9 cellular contexts compared by ENCODE assay signal in genomic region chr7:103445228-103446020, GRCh38. TPM values are rescaled to one million over a fixed set of nuclear protein-coding genes. Genes with fewer than 3 reads are reported as not detected.
A peak's percentile ranks its signal among the peaks of the same experiment; 100 is the strongest.
DNase-seq lines count a peak whose midpoint lies in the region; ATAC-seq, FAIRE-seq and TF ChIP-seq lines count a peak whose summit lies in the region.
"Had no signal": no experiment of that assay in that cellular context is flagged by ENCODE, and none has a peak within 500 bp of the region (broad histone marks: within the 10 kb centered on the region; RNA-seq: fewer than 3 reads in every experiment).

No MANE protein-coding gene starts in this region.

- FAIRE-seq in endothelial cell of umbilical vein (lab: Jason Lieb, UNC) = no peak
- FAIRE-seq: TTC549 had no signal

- H3K27ac ChIP-seq in endothelial cell of umbilical vein (ENCODE audit: insufficient read depth, low read depth, low read length) (no peak overlapping the region), osteoblast (ENCODE audit: low read depth, low read length) (no peak overlapping the region)

- no peak for DNase-seq in T-helper 2 cell treated with Interferon-gamma antibody and Interleukin-4, amounts not matched to agents 5 μg/mL and 100 μg/mL, for 36 hours (ENCODE audit: low spot score)
- DNase-seq in T-helper 2 cell (no peak), NT2/D1 (ENCODE audit: low read depth, low spot score) (no peak), endothelial cell of umbilical vein (ENCODE audit: low read depth, low spot score) (peak; percentile 5), osteoblast (ENCODE audit: insufficient read length, low spot score, missing footprints) (peak; percentile 84), NCI-H1694 treated with DMSO at 0.1 percent for 48 hours (lab: John Stamatoyannopoulos, UW) (no peak), NCI-H2227 treated with DMSO at 0.1 percent for 48 hours (lab: John Stamatoyannopoulos, UW) (no peak)

- POLR2A ChIA-PET in endothelial cell of umbilical vein (lab: Charles Lee) = no interaction called here

- H3K4me1 ChIP-seq in NT2/D1 (ENCODE audit: insufficient read depth, insufficient read length) (no peaks in the 10 kb centered on the region), endothelial cell of umbilical vein (ENCODE audit: control insufficient read depth, extremely low read depth, insufficient read depth, low read length) (peaks cover 7% of the 10 kb centered on the region), osteoblast (ENCODE audit: insufficient read depth, low read length) (peaks cover 2% of the 10 kb centered on the region)

- TF ChIP-seq CTCF in endothelial cell of umbilical vein (IDR thresholded peaks at IDR 0.05; ENCODE audit: extremely low read depth in 1 of 2, insufficient read depth in 1 of 2, low read depth in 1 of 2, low read length in 2 of 2) (no peak), osteoblast (IDR thresholded peaks at IDR 0.05; ENCODE audit: extremely low read depth, low read depth, low read length) (no peak)

- no peaks in the 10 kb centered on the region for H3K9me3 Mint-ChIP-seq in T-helper 2 cell treated with Interferon-gamma antibody and Interleukin-4, amounts not matched to agents 5 μg/mL and 100 μg/mL, for 36 hours

- peaks cover 11% of the 10 kb centered on the region for H3K4me1 Mint-ChIP-seq in T-helper 2 cell treated with Interferon-gamma antibody and Interleukin-4, amounts not matched to agents 5 μg/mL and 100 μg/mL, for 36 hours (ENCODE audit: low read depth)

- intact Hi-C loops in endothelial cell of umbilical vein (cut with micrococcal nuclease) = loop anchor here (2.0 to 5.0 kb wide), 2 partner anchors 148 to 715 kb away; partner anchors contain the start of gene PMPCB

- H3K4me3 ChIP-seq in NT2/D1 (ENCODE audit: insufficient read length, low read depth) = peak overlapping the region; percentile 42
- peak overlapping the region; percentile 2 to 45 (median 4) for H3K4me3 ChIP-seq in endothelial cell of umbilical vein (replicated peaks in 1 of 3; ENCODE audit: insufficient read depth in 1 of 3, low read depth in 1 of 3, low read length in 3 of 3)
- H3K4me3 ChIP-seq in osteoblast (ENCODE audit: insufficient read depth, low read length) = peak overlapping the region; percentile 53

- no peak for ATAC-seq in GM19324 (IDR thresholded peaks at IDR 0.05; ENCODE audit: low FRiP score, unreplicated experiment)

- no peak overlapping the region for H3K27ac Mint-ChIP-seq in T-helper 2 cell treated with Interferon-gamma antibody and Interleukin-4, amounts not matched to agents 5 μg/mL and 100 μg/mL, for 36 hours

- H4K20me1 ChIP-seq in endothelial cell of umbilical vein (replicated peaks; ENCODE audit: control insufficient read depth, extremely low read depth, insufficient read depth, low read length) = no peaks in the 10 kb centered on the region
- no peaks in the 10 kb centered on the region for H4K20me1 ChIP-seq in osteoblast (ENCODE audit: insufficient read depth, low read length)

- H3K9me1 ChIP-seq in endothelial cell of umbilical vein (replicated peaks; ENCODE audit: control insufficient read depth, extremely low read depth, insufficient read depth, low read length) = no peaks in the 10 kb centered on the region

- peaks cover 49% of the 10 kb centered on the region for H3K27me3 ChIP-seq in NT2/D1 (ENCODE audit: insufficient read depth, insufficient read length)
- H3K27me3 ChIP-seq in endothelial cell of umbilical vein (ENCODE audit: control insufficient read depth in 2 of 2, insufficient read depth in 2 of 2, low read length in 2 of 2) = peaks cover 37 to 55% of the 10 kb centered on the region in 2 experiments
- H3K27me3 ChIP-seq in osteoblast (ENCODE audit: insufficient read depth, low read length) = peaks cover 52% of the 10 kb centered on the region

- no peak for TF ChIP-seq POLR2A in endothelial cell of umbilical vein (IDR thresholded peaks at IDR 0.05; ENCODE audit: low read depth, low read length)

- dilution Hi-C loops in endothelial cell of umbilical vein (cut with MboI; ENCODE audit: extremely low pct_ligation_motif_present, low sequenced_read_pairs) = no loop called here

- H3K9ac ChIP-seq in NT2/D1 (ENCODE audit: insufficient read length, low read depth) (peak overlapping the region; percentile 70), endothelial cell of umbilical vein (replicated peaks; ENCODE audit: extremely low read depth, insufficient read depth, low read length) (no peak overlapping the region)

- H3K36me3 Mint-ChIP-seq in T-helper 2 cell treated with Interferon-gamma antibody and Interleukin-4, amounts not matched to agents 5 μg/mL and 100 μg/mL, for 36 hours (ENCODE audit: low read depth) = no peaks in the 10 kb centered on the region

- H3K36me3 ChIP-seq in NT2/D1 (ENCODE audit: insufficient read depth, insufficient read length, low read length) (no peaks in the 10 kb centered on the region), endothelial cell of umbilical vein (ENCODE audit: control insufficient read depth in 2 of 2, extremely low read depth in 1 of 2, insufficient read depth in 2 of 2, low read length in 2 of 2) (no peaks in the 10 kb centered on the region), osteoblast (ENCODE audit: insufficient read depth, low read length) (no peaks in the 10 kb centered on the region)

- CTCF ChIA-PET in endothelial cell of umbilical vein (lab: Charles Lee) = interaction anchor here (1.3 to 1.4 kb wide), 2 partner anchors 17 to 660 kb away, joined by 3 read pairs; no protein-coding TSS in a partner anchor

- peak overlapping the region; percentile 71 for H2AFZ ChIP-seq in endothelial cell of umbilical vein (ENCODE audit: low read depth, low read length)
- peak overlapping the region; percentile 80 for H2AFZ ChIP-seq in osteoblast (ENCODE audit: low read length)

- H3K79me2 ChIP-seq in endothelial cell of umbilical vein (ENCODE audit: control insufficient read depth, insufficient read depth, low read length) (no peaks in the 10 kb centered on the region), osteoblast (ENCODE audit: insufficient read depth, low read length) (no peaks in the 10 kb centered on the region)

- no peaks in the 10 kb centered on the region for H3K9me3 ChIP-seq in NT2/D1 (ENCODE audit: insufficient read depth, low read length)
- H3K9me3 ChIP-seq in endothelial cell of umbilical vein (replicated peaks; ENCODE audit: control insufficient read depth, insufficient read depth, low read length) = no peaks in the 10 kb centered on the region
- no peaks in the 10 kb centered on the region for H3K9me3 ChIP-seq in osteoblast (ENCODE audit: low read depth, low read length)

- H3K4me2 ChIP-seq in endothelial cell of umbilical vein (ENCODE audit: insufficient read depth, low read length) = peak overlapping the region; percentile 74
- peak overlapping the region; percentile 78 for H3K4me2 ChIP-seq in osteoblast (ENCODE audit: insufficient read depth, low read length)

- H3K4me3 Mint-ChIP-seq in T-helper 2 cell treated with Interferon-gamma antibody and Interleukin-4, amounts not matched to agents 5 μg/mL and 100 μg/mL, for 36 hours = peak overlapping the region; percentile 76

- H3K27me3 Mint-ChIP-seq in T-helper 2 cell treated with Interferon-gamma antibody and Interleukin-4, amounts not matched to agents 5 μg/mL and 100 μg/mL, for 36 hours (ENCODE audit: low read depth) = peaks cover 71% of the 10 kb centered on the region

- no TSS peak for BruUV-seq in endothelial cell of umbilical vein (replicated peaks; lab: Mats Ljungman, UMichigan)

TF ChIP-seq in endothelial cell of umbilical vein, 7 proteins besides CTCF, POLR2A, EP300 and RAD21:
- TF ChIP-seq MYC (IDR thresholded peaks at IDR 0.05; ENCODE audit: low read depth, low read length) (no peak), JUN (IDR thresholded peaks at IDR 0.05; ENCODE audit: borderline replicate concordance, insufficient read depth, insufficient read length, low read depth) (no peak), MAX (IDR thresholded peaks at IDR 0.05; ENCODE audit: insufficient read depth, insufficient read length) (no peak), FOS (IDR thresholded peaks at IDR 0.05; ENCODE audit: borderline replicate concordance, insufficient read depth, low read length) (no peak), EZH2 (IDR thresholded peaks at IDR 0.05; ENCODE audit: borderline replicate concordance, low read depth, low read length, severe bottlenecking) (peak; percentile 97)
TF ChIP-seq in endothelial cell of umbilical vein: peak in this region for 1.

RNA-seq across cellular contexts. Expression of gene SLC26A5, which starts 0.6 kb away (rescaled TPM):
- total RNA-seq in endothelial cell of umbilical vein = not detected in 2 replicates
- polyA plus RNA-seq in endothelial cell of umbilical vein = not detected in 2 replicates
- not detected in 2 replicates for polyA plus RNA-seq in endothelial cell of umbilical vein (2011; cell fraction: cytosol; rRNA removed)
- polyA plus RNA-seq in endothelial cell of umbilical vein (2011; cell fraction: nucleus; rRNA removed) = not detected in 2 replicates
- not detected in 2 replicates for polyA plus RNA-seq in endothelial cell of umbilical vein (2012)
- polyA minus RNA-seq in endothelial cell of umbilical vein = not detected in 2 replicates
- not detected for polyA minus RNA-seq in endothelial cell of umbilical vein (2011; cell fraction: cytosol; rRNA and poly(A)+ RNA removed)
- not detected in 2 replicates for polyA minus RNA-seq in endothelial cell of umbilical vein (2011; cell fraction: nucleus; rRNA and poly(A)+ RNA removed)
- total RNA-seq in osteoblast = not detected in 2 replicates

Comparison
In these comparisons a context has a peak if more than half of its experiments do, and no peak if none do; other contexts are left out.
1. DNase-seq: peak in endothelial cell of umbilical vein (single experiment) and osteoblast (single experiment); none in T-helper 2 cell treated with Interferon-gamma antibody and Interleukin-4, amounts not matched to agents 5 μg/mL and 100 μg/mL, for 36 hours (single experiment), T-helper 2 cell (0 of 5), NT2/D1 (single experiment), NCI-H1694 treated with DMSO at 0.1 percent for 48 hours (single experiment) and NCI-H2227 treated with DMSO at 0.1 percent for 48 hours (single experiment).
2. Peak in every context shown above with its lines, with median percentiles within 50 percentile points of each other: H3K4me3 ChIP-seq.